17 cellular contexts compared by ENCODE assay signal in the genomic region with DNA sequence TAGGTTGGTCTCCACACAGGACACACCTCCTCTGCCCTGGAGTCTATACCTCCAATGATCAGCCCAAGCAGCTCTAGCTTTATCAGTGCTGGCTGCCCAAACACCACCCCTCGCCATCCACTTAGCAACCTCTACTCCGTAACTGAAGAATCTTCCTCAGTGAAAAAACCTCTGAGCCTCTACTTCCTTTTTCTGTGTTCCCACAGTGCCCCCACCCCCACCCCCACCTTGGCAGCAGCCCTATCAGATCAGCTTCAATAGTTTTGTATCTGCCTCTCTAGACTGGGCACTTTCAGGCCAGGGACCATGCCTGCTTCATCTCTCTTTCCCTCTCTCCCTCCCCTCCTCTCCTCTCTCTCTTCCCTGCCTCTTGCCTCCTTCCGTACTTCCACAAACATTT.
"Had no signal": no experiment of that assay in that cellular context is flagged by ENCODE, and none has a peak within 500 bp of the region (broad histone marks: within the 10 kb centered on the region; RNA-seq: fewer than 3 reads in every experiment).

No MANE protein-coding gene starts in this region.

- H3K4me3 Mint-ChIP-seq: activated CD4-positive, alpha-beta T cell treated with anti-CD3 and anti-CD28 coated beads, Interleukin-2, amount 10 ng/mL, durations not matched to agents 24 days and 14 days; dendritic cell treated with granulocyte-macrophage colony-stimulating factor and Interleukin-4, amounts not matched to agents 40 ng/mL and 50 ng/mL, for 4 days; immature natural killer cell; neural crest cell; stimulated activated naive CD8-positive, alpha-beta T cell treated with anti-CD3 and anti-CD28 coated beads, Interleukin-15, Interleukin-2, amounts not matched to agents 100 ng/mL and 50 ng/mL, for 24 hours had no signal

- H3K27me3 ChIP-seq: cardiac muscle cell, esophagus muscularis mucosa, suprapubic skin, transverse colon, uterus had no signal

- H3K27ac Mint-ChIP-seq: activated CD4-positive, alpha-beta T cell treated with anti-CD3 and anti-CD28 coated beads, Interleukin-2, amount 10 ng/mL, durations not matched to agents 24 days and 14 days; dendritic cell treated with granulocyte-macrophage colony-stimulating factor and Interleukin-4, amounts not matched to agents 40 ng/mL and 50 ng/mL, for 4 days; immature natural killer cell; progenitor cell of endocrine pancreas; stimulated activated naive CD8-positive, alpha-beta T cell treated with anti-CD3 and anti-CD28 coated beads, Interleukin-15, Interleukin-2, amounts not matched to agents 100 ng/mL and 50 ng/mL, for 24 hours had no signal

- H3K36me3 Mint-ChIP-seq: activated naive CD4-positive, alpha-beta T cell treated with anti-CD3 and anti-CD28 coated beads, Interleukin-2, amount 50 U/mL, for 72 hours; immature natural killer cell had no signal

- H3K4me1 ChIP-seq: suprapubic skin, uterus had no signal

- DNase-seq: activated CD4-positive, alpha-beta T cell treated with anti-CD3 and anti-CD28 coated beads, Interleukin-2, amount 10 ng/mL, durations not matched to agents 24 days and 14 days; activated gamma-delta T cell treated with Interleukin-2 at 50 U/mL for 16 hours; effector CD8-positive, alpha-beta T cell; immature natural killer cell; kidney glomerular epithelial cell; left ventricle myocardium inferior; stimulated activated CD4-positive, alpha-beta T cell treated with anti-CD3 and anti-CD28 coated beads, Interleukin-2, amount 100 ng/mL, for 24 hours; transverse colon; uterus had no signal

- H3K9me3 Mint-ChIP-seq: activated CD4-positive, alpha-beta T cell treated with anti-CD3 and anti-CD28 coated beads, Interleukin-2, amount 10 ng/mL, durations not matched to agents 24 days and 14 days; activated naive CD4-positive, alpha-beta T cell treated with anti-CD3 and anti-CD28 coated beads, Interleukin-2, amount 50 U/mL, for 72 hours; dendritic cell treated with granulocyte-macrophage colony-stimulating factor and Interleukin-4, amounts not matched to agents 40 ng/mL and 50 ng/mL, for 4 days; immature natural killer cell; neural crest cell; stimulated activated naive CD8-positive, alpha-beta T cell treated with anti-CD3 and anti-CD28 coated beads, Interleukin-15, Interleukin-2, amounts not matched to agents 100 ng/mL and 50 ng/mL, for 24 hours had no signal

- H3K27me3 Mint-ChIP-seq: stimulated activated naive CD8-positive, alpha-beta T cell treated with anti-CD3 and anti-CD28 coated beads, Interleukin-15, Interleukin-2, amounts not matched to agents 100 ng/mL and 50 ng/mL, for 24 hours had no signal

- H3K4me3 ChIP-seq: cardiac muscle cell, esophagus muscularis mucosa, left ventricle myocardium inferior, suprapubic skin, transverse colon, uterus had no signal

- H3K9me3 ChIP-seq: esophagus muscularis mucosa, left ventricle myocardium inferior, suprapubic skin, transverse colon, uterus had no signal

- ATAC-seq: activated naive CD4-positive, alpha-beta T cell treated with anti-CD3 and anti-CD28 coated beads, Interleukin-2, amount 50 U/mL, for 72 hours had no signal

- H3K27ac ChIP-seq: cardiac muscle cell, left ventricle myocardium inferior, suprapubic skin, transverse colon, uterus had no signal

- H3K36me3 ChIP-seq: cardiac muscle cell, esophagus muscularis mucosa, left ventricle myocardium inferior, suprapubic skin, transverse colon, uterus had no signal
